Comparison of ENCODE assay signal across 19 cellular contexts in genomic region chr12:185197-185955, GRCh38. TPM values are rescaled to one million over a fixed set of nuclear protein-coding genes. Genes with fewer than 3 reads are reported as not detected.
DNase-seq lines count a peak whose midpoint lies in the region; ATAC-seq and TF ChIP-seq lines count a peak whose summit lies in the region.
"Had no signal": no experiment of that assay in that cellular context is flagged by ENCODE, and none has a peak within 500 bp of the region (broad histone marks: within the 10 kb centered on the region; RNA-seq: fewer than 3 reads in every experiment).

No MANE protein-coding gene starts in this region.

- no peaks in the 10 kb centered on the region for H3K36me3 Mint-ChIP-seq in CD8-positive, alpha-beta T cell
- H3K36me3 Mint-ChIP-seq in activated CD4-positive, alpha-beta memory T cell treated with anti-CD3 and anti-CD28 coated beads for 36 hours = no peaks in the 10 kb centered on the region

- no peak overlapping the region for H3K27ac Mint-ChIP-seq in CD8-positive, alpha-beta T cell
- H3K27ac Mint-ChIP-seq in activated CD4-positive, alpha-beta memory T cell treated with anti-CD3 and anti-CD28 coated beads for 36 hours = no peak overlapping the region
- H3K27ac Mint-ChIP-seq: HFFc6 had no signal

- no peak overlapping the region for H3K4me2 ChIP-seq in parathyroid adenoma (ENCODE audit: low read length)

- intact Hi-C loops in CD8-positive, alpha-beta T cell (cut with DNase I, micrococcal nuclease) = no loop called here
- intact Hi-C loops in activated CD4-positive, alpha-beta memory T cell treated with anti-CD3 and anti-CD28 coated beads for 36 hours (cut with micrococcal nuclease) = no loop called here

- CTCF ChIA-PET in CD8-positive, alpha-beta T cell (lab: Charles Lee) = no interaction called here
- CTCF ChIA-PET in activated CD4-positive, alpha-beta memory T cell treated with anti-CD3 and anti-CD28 coated beads for 36 hours (lab: Charles Lee) = no interaction called here

- no peaks in the 10 kb centered on the region for H3K36me3 ChIP-seq in parathyroid adenoma (ENCODE audit: control insufficient read depth, insufficient read depth, low read length)
- no peaks in the 10 kb centered on the region for H3K36me3 ChIP-seq in CD8-positive, alpha-beta T cell (ENCODE audit: insufficient read depth, low read length)
- H3K36me3 ChIP-seq: BLaER1 treated with 17β-estradiol and CSF1 and Interleukin-3, amounts not matched to agents 10 nM and 100 nM had no signal

- H3K9me3 Mint-ChIP-seq in CD8-positive, alpha-beta T cell = no peaks in the 10 kb centered on the region
- no peaks in the 10 kb centered on the region for H3K9me3 Mint-ChIP-seq in activated CD4-positive, alpha-beta memory T cell treated with anti-CD3 and anti-CD28 coated beads for 36 hours
- H3K9me3 Mint-ChIP-seq: HFFc6 had no signal

- H3K4me1 ChIP-seq in parathyroid adenoma = peaks cover 22% of the 10 kb centered on the region
- H3K4me1 ChIP-seq in CD8-positive, alpha-beta T cell (ENCODE audit: insufficient read depth, low read length) = peaks cover 7% of the 10 kb centered on the region

- no peaks in the 10 kb centered on the region for H3K27me3 ChIP-seq in parathyroid adenoma (ENCODE audit: control insufficient read depth, insufficient read depth, low read length)
- peaks cover 4% of the 10 kb centered on the region for H3K27me3 ChIP-seq in CD8-positive, alpha-beta T cell (ENCODE audit: insufficient read depth, low read length)
- H3K27me3 ChIP-seq: BLaER1 treated with 17β-estradiol and CSF1 and Interleukin-3, amounts not matched to agents 10 nM and 100 nM had no signal

- H2AFZ ChIP-seq in parathyroid adenoma = peak overlapping the region; percentile 57

- no peaks in the 10 kb centered on the region for H3K9me3 ChIP-seq in parathyroid adenoma (ENCODE audit: control insufficient read depth, low read length)
- no peaks in the 10 kb centered on the region for H3K9me3 ChIP-seq in CD8-positive, alpha-beta T cell (ENCODE audit: low read length)

- no peaks in the 10 kb centered on the region for H3K79me2 ChIP-seq in parathyroid adenoma

- DNase-seq in NCI-H2196 (lab: John Stamatoyannopoulos, UW; ENCODE audit: unreplicated experiment) (peak; percentile 6), NCI-H2196 treated with DMSO at 0.1 percent for 48 hours (lab: John Stamatoyannopoulos, UW; ENCODE audit: unreplicated experiment) (no peak), NCI-H524 (lab: John Stamatoyannopoulos, UW) (peak; percentile 34 to 48), left lobe of liver (ENCODE audit: low spot score) (peak; percentile 63), GM20000 (ENCODE audit: low spot score) (no peak)
- DNase-seq in CD8-positive, alpha-beta T cell = no peak
- no peak for DNase-seq in activated CD4-positive, alpha-beta memory T cell treated with anti-CD3 and anti-CD28 coated beads for 36 hours
- DNase-seq: EL, HFFc6, KBM-7, NCI-H1417 treated with DMSO at 0.1 percent for 48 hours, NCI-H1930, NCI-H226, NCI-H526 treated with DMSO at 0.1 percent for 48 hours, OCI-M1, SIG-M5 had no signal

- no peak overlapping the region for H3K4me3 ChIP-seq in parathyroid adenoma (ENCODE audit: low read depth, low read length)
- no peak overlapping the region for H3K4me3 ChIP-seq in CD8-positive, alpha-beta T cell (ENCODE audit: low read depth, low read length)
- H3K4me3 ChIP-seq: BLaER1 treated with 17β-estradiol and CSF1 and Interleukin-3, amounts not matched to agents 10 nM and 100 nM had no signal

- POLR2A ChIA-PET in CD8-positive, alpha-beta T cell (lab: Charles Lee) = no interaction called here
- POLR2A ChIA-PET in activated CD4-positive, alpha-beta memory T cell treated with anti-CD3 and anti-CD28 coated beads for 36 hours (lab: Charles Lee) = no interaction called here

- peaks cover 30% of the 10 kb centered on the region for H3K27me3 Mint-ChIP-seq in CD8-positive, alpha-beta T cell (ENCODE audit: low read depth)
- peaks cover 21% of the 10 kb centered on the region for H3K27me3 Mint-ChIP-seq in activated CD4-positive, alpha-beta memory T cell treated with anti-CD3 and anti-CD28 coated beads for 36 hours

- H3K4me3 Mint-ChIP-seq in CD8-positive, alpha-beta T cell = no peak overlapping the region
- H3K4me3 Mint-ChIP-seq in activated CD4-positive, alpha-beta memory T cell treated with anti-CD3 and anti-CD28 coated beads for 36 hours = no peak overlapping the region
- H3K4me3 Mint-ChIP-seq: HFFc6 had no signal

- TF ChIP-seq CTCF in parathyroid adenoma (IDR thresholded peaks at IDR 0.05) = no peak
- no peak for TF ChIP-seq CTCF in CD8-positive, alpha-beta T cell (IDR thresholded peaks at IDR 0.05)
- TF ChIP-seq CTCF in GM20000 (IDR thresholded peaks at IDR 0.05; ENCODE audit: extremely low read depth, missing control alignments) = no peak

- ATAC-seq in left lobe of liver = peak; percentile 45
- ATAC-seq in CD8-positive, alpha-beta T cell = no peak

- H3K4me1 Mint-ChIP-seq in CD8-positive, alpha-beta T cell (ENCODE audit: low read depth) = peaks cover 7% of the 10 kb centered on the region
- H3K4me1 Mint-ChIP-seq in activated CD4-positive, alpha-beta memory T cell treated with anti-CD3 and anti-CD28 coated beads for 36 hours (ENCODE audit: low read depth) = peaks cover 4% of the 10 kb centered on the region

- H3K27ac ChIP-seq in parathyroid adenoma = no peak overlapping the region
- no peak overlapping the region for H3K27ac ChIP-seq in CD8-positive, alpha-beta T cell (ENCODE audit: low read depth, low read length)
- H3K27ac ChIP-seq: BLaER1 treated with 17β-estradiol and CSF1 and Interleukin-3, amounts not matched to agents 10 nM and 100 nM had no signal

- H3K9ac ChIP-seq in parathyroid adenoma = no peak overlapping the region
- H3K9ac ChIP-seq: BLaER1 treated with 17β-estradiol and CSF1 and Interleukin-3, amounts not matched to agents 10 nM and 100 nM had no signal

RNA-seq across cellular contexts. Expression of gene SLC6A12, which starts 28.6 kb away (rescaled TPM):
- 72.6 TPM for total RNA-seq in left lobe of liver
- total RNA-seq in CD8-positive, alpha-beta T cell = not detected
- under 1 TPM in 1 of 2 experiments, not detected in 1; 0.43 TPM for total RNA-seq in activated CD4-positive, alpha-beta memory T cell treated with anti-CD3 and anti-CD28 coated beads for 36 hours
- total RNA-seq: HFFc6, RPMI7951 had no signal

Comparison
In these comparisons a context has a peak if more than half of its experiments do, and no peak if none do; other contexts are left out.
1. DNase-seq: peak in NCI-H2196 (single experiment), NCI-H524 (2 of 2) and left lobe of liver (single experiment); none in NCI-H2196 treated with DMSO at 0.1 percent for 48 hours (single experiment), CD8-positive, alpha-beta T cell (0 of 7), GM20000 (single experiment) and activated CD4-positive, alpha-beta memory T cell treated with anti-CD3 and anti-CD28 coated beads for 36 hours (single experiment).
2. RNA of gene SLC6A12, which starts 28.6 kb away (total RNA-seq): 72.6 TPM in left lobe of liver (single experiment); 0.43 TPM in activated CD4-positive, alpha-beta memory T cell treated with anti-CD3 and anti-CD28 coated beads for 36 hours and not detected in CD8-positive, alpha-beta T cell; every median in the first group is over 10 times any median in the second.